ENCODE assay signal across 8 cellular contexts in the genomic region with DNA sequence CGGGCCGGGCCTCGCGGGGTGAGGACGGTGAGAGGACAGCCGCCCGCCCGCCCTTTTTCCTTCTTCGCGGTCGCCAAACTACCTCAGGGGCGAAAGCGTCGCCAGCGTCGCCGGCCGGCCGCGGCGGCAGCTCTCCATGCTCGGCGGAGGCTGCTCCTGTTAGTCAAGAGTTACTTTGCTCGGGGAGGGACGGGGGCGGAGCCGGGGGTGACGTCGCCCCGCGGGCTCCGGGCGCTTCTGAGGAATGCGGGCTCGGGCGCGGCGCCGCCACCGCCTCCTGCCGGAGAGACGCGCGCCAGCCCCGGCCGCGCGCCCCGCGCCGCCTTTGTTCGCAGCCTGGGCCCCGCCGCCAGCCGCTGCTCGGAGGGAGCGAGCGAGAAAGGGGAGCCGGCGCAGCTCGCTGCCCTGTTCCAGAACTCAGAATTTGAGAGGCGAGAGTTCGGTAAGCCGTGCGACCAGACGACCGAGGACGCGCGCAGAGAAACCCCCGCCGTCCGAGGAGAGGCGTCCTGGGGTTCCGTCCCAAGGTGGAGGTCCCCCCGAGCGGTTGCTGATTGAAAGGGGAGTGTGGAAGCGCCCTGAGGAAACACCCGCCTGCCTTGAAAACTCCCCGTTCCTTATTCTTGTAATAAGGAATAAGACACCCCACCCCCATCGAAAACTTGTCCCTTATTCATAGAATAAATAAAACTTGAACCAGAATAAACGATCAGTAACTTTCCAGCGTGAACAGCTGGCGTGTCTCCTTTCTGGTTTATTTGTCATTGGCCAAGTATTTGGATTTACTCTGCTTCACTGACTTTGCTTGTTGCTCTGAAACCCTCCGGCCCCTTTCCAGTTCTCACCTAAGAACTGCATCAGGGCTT.
DNase-seq lines count a peak whose midpoint lies in the region; ATAC-seq and TF ChIP-seq lines count a peak whose summit lies in the region.

A gene (minus strand): TSS at position 164 of the 866 bp plus-strand sequence. CDS start 241 bp downstream, outside the sequence.

- peak within 1 kb of the TSS; percentile 73 to 76 for H3K27ac Mint-ChIP-seq in effector memory CD8-positive, alpha-beta T cell

- peak within 1 kb of the TSS; percentile 92 to 93 for H3K4me3 Mint-ChIP-seq in effector memory CD8-positive, alpha-beta T cell

- ATAC-seq in GM18858 (IDR thresholded peaks at IDR 0.05; ENCODE audit: unreplicated experiment), result peak; percentile 91
- ATAC-seq in HG03064 (IDR thresholded peaks at IDR 0.05; ENCODE audit: low read depth, unreplicated experiment), result peak; percentile 91
- peak; percentile 86 for ATAC-seq in effector memory CD8-positive, alpha-beta T cell (replicated peaks)

- peak; percentile 28 for TF ChIP-seq CTCF in AG04449 (IDR thresholded peaks at IDR 0.05; ENCODE audit: insufficient read depth, low read length, missing control alignments)

- DNase-seq in AG04449 (ENCODE audit: low read depth, low spot score) (no peak), NCI-H446 (lab: John Stamatoyannopoulos, UW) (peak; percentile 82 to 90), medulla oblongata (ENCODE audit: extremely low spot score) (peak; percentile 94)
- peak; percentile 63 to 80 (median 70) for DNase-seq in activated CD8-positive, alpha-beta memory T cell treated with anti-CD3 and anti-CD28 coated beads for 48 hours (ENCODE audit: low read depth in 2 of 3, low spot score in 2 of 3)
- peak; percentile 59 to 64 (median 63) for DNase-seq in effector memory CD8-positive, alpha-beta T cell
- DNase-seq in stimulated activated CD4-positive, alpha-beta T cell treated with anti-CD3 and anti-CD28 coated beads, TNF-alpha, amount 100 ng/mL, for 48 hours (ENCODE audit: low read depth in 3 of 3), result peak; percentile 76 to 85 (median 79)

- POLR2A ChIA-PET in AG04449 (lab: Yijun Ruan, JAX), result interaction anchor here (0.6 to 1.7 kb wide), 6 partner anchors 12 to 211 kb away, joined by 3 to 5 read pairs (median 3); no protein-coding TSS in a partner anchor

- peaks cover 83 to 97% of the 10 kb centered on the region in 2 donors for H3K27me3 Mint-ChIP-seq in effector memory CD8-positive, alpha-beta T cell

- peaks cover 20 to 24% of the 10 kb centered on the region in 2 donors for H3K4me1 Mint-ChIP-seq in effector memory CD8-positive, alpha-beta T cell (ENCODE audit: low read depth in 2 of 2)

- no peaks in the 10 kb centered on the region for H3K9me3 Mint-ChIP-seq in effector memory CD8-positive, alpha-beta T cell

- CTCF ChIA-PET in AG04449 (lab: Yijun Ruan, JAX), result interaction anchor here (0.6 to 6.5 kb wide), 23 partner anchors 9 to 783 kb away, joined by 3 to 31 read pairs (median 3); no protein-coding TSS in a partner anchor

- peak within 1 kb of the TSS; percentile 90 for H3K4me3 ChIP-seq in AG04449 (ENCODE audit: low read depth, low read length)

- no peaks in the 10 kb centered on the region for H3K36me3 Mint-ChIP-seq in effector memory CD8-positive, alpha-beta T cell (ENCODE audit: insufficient read depth)
